ENCODE assay signal across 11 cellular contexts in genomic region chr7:56104138-56104537, GRCh38. TPM values are rescaled to one million over a fixed set of nuclear protein-coding genes. Genes with fewer than 3 reads are reported as not detected.
"Had no signal": no experiment of that assay in that cellular context is flagged by ENCODE, and none has a peak within 500 bp of the region (broad histone marks: within the 10 kb centered on the region; RNA-seq: fewer than 3 reads in every experiment).

No MANE protein-coding gene starts in this region.

RNA-seq across cellular contexts. Expression of gene PHKG1, which starts 11.4 kb away (rescaled TPM):
- total RNA-seq: smooth muscle cell had no signal

RNA-seq across cellular contexts. Expression of gene NUPR2, which starts 12.1 kb away (rescaled TPM):
- total RNA-seq: activated naive CD8-positive, alpha-beta T cell treated with anti-CD3 and anti-CD28 coated beads for 36 hours; ascending aorta; cardiac muscle cell; gastrocnemius medialis; lower lobe of right lung; naive thymus-derived CD8-positive, alpha-beta T cell; neural crest cell; psoas muscle; smooth muscle cell; temporal lobe; tibial nerve had no signal
- polyA plus RNA-seq: cardiac muscle cell, psoas muscle, smooth muscle cell had no signal
